8 cellular contexts compared by ENCODE assay signal in the genomic region with DNA sequence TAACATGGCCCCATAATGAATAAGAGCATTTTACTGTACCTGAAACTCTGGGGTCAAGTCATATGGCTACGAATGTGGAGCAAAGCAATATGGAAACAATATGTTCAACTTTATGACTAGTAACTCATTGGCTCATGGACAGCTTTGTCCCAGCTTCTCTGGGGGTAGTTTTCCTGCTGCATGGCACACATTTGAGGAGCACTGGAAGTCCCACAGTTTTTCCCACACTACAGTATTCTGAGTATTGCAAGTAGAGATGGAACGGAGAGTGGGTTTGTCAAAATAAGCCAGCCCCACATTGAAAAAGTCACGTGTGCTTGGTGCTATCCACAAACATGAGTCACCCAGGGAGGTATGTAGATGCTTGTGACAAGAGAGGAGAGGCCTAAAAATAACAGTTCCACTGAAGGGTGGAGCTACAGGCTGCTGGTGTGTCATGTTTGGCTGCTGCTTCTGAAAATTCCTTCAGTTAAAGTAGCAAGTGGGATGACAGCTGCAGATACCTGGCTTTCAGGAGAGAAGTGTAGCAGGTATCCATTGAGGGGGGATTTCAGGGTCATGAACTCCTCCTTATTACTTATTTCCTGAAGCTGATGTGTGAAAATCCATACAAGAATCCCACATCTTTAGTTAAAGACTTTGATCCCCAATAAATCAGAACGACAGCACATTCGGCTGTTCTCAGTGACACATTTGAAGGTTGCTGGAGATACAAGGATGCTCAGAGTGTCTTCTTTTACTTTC. TPM values are rescaled to one million over a fixed set of nuclear protein-coding genes. Genes with fewer than 3 reads are reported as not detected.
DNase-seq lines count a peak whose midpoint lies in the region; ATAC-seq, FAIRE-seq and TF ChIP-seq lines count a peak whose summit lies in the region.

No MANE protein-coding gene starts in this region.

- peak overlapping the region in 1 of 12 donors; percentile 1 for H3K4me3 ChIP-seq in heart left ventricle
- H3K4me3 ChIP-seq in small intestine (ENCODE audit: low read depth in 1 of 2, low read length in 2 of 2) = no peak overlapping the region
- H3K4me3 ChIP-seq in neuronal stem cell (ENCODE audit: low read length in 2 of 2) = no peak overlapping the region

- ATAC-seq in heart left ventricle = peak; percentile 92 to 94 (median 94)
- no peak for ATAC-seq in HG02870 (IDR thresholded peaks at IDR 0.05; ENCODE audit: unreplicated experiment)

- no peak overlapping the region for H2BK120ac ChIP-seq in neuronal stem cell (ENCODE audit: low read depth, low read length)

- H3K36me3 ChIP-seq in heart left ventricle (no peaks in the 10 kb centered on the region), small intestine (ENCODE audit: control insufficient read depth in 2 of 2, insufficient read depth in 2 of 2, low read length in 2 of 2) (no peaks in the 10 kb centered on the region), neuronal stem cell (replicated peaks in 1 of 2; ENCODE audit: control insufficient read depth in 2 of 2, insufficient read depth in 2 of 2, low read length in 2 of 2) (peaks cover 0 to 2% of the 10 kb centered on the region in 2 donors)

- H2BK15ac ChIP-seq in neuronal stem cell (ENCODE audit: low read length) = no peak overlapping the region

- H3K9me3 ChIP-seq in heart left ventricle (no peaks in the 10 kb centered on the region), small intestine (ENCODE audit: control insufficient read depth, low read depth) (no peaks in the 10 kb centered on the region), neuronal stem cell (replicated peaks in 1 of 2; ENCODE audit: control insufficient read depth in 2 of 2, insufficient read depth in 1 of 2, low read depth in 1 of 2, low read length in 2 of 2) (no peaks in the 10 kb centered on the region)

- no peaks in the 10 kb centered on the region for H3K79me1 ChIP-seq in neuronal stem cell (ENCODE audit: low read depth, low read length)

- no peak overlapping the region for H3K4ac ChIP-seq in neuronal stem cell (ENCODE audit: low read length)

- H4K8ac ChIP-seq in neuronal stem cell (ENCODE audit: low read depth, low read length) = no peak overlapping the region

- no peaks in the 10 kb centered on the region for H3K27me3 ChIP-seq in heart left ventricle
- H3K27me3 ChIP-seq in small intestine (ENCODE audit: control insufficient read depth in 2 of 2, insufficient read depth in 2 of 2, low read length in 2 of 2) = no peaks in the 10 kb centered on the region
- peaks cover 0 to 8% (median 0%) of the 10 kb centered on the region in 3 experiments for H3K27me3 ChIP-seq in neuronal stem cell (ENCODE audit: control insufficient read depth in 3 of 3, insufficient read depth in 3 of 3, low read depth in 1 of 3, low read length in 3 of 3)

- no peak overlapping the region for H3K18ac ChIP-seq in neuronal stem cell (ENCODE audit: low read length)

- TF ChIP-seq CTCF in heart left ventricle (IDR thresholded peaks at IDR 0.05) = no peak

- H3K4me1 ChIP-seq in heart left ventricle = peaks cover 0 to 50% (median 35%) of the 10 kb centered on the region in 12 donors
- peaks cover 0 to 29% of the 10 kb centered on the region in 2 donors for H3K4me1 ChIP-seq in small intestine (ENCODE audit: control insufficient read depth in 2 of 2, insufficient read depth in 1 of 2, low read depth in 1 of 2, low read length in 1 of 2)
- H3K4me1 ChIP-seq in neuronal stem cell (ENCODE audit: control insufficient read depth in 2 of 2, insufficient read depth in 1 of 2, low read depth in 1 of 2, low read length in 2 of 2) = peaks cover 0 to 8% of the 10 kb centered on the region in 2 donors

- no peak overlapping the region for H2AK5ac ChIP-seq in neuronal stem cell (ENCODE audit: low read depth, low read length)

- no peak overlapping the region for H3K23ac ChIP-seq in neuronal stem cell (ENCODE audit: low read depth, low read length, poor library complexity)

- no peak overlapping the region for H3K4me2 ChIP-seq in neuronal stem cell (ENCODE audit: insufficient read depth, low read length, poor library complexity, severe bottlenecking)

- no peak for FAIRE-seq in small intestine (lab: Jason Lieb, UNC)

- H3K27ac ChIP-seq in heart left ventricle (peak overlapping the region; percentile 65 to 96 (median 86)), small intestine (ENCODE audit: low read depth in 1 of 2, low read length in 1 of 2) (peak overlapping the region in 1 of 2 donors; percentile 27), neuronal stem cell (replicated peaks; ENCODE audit: low read length) (no peak overlapping the region)

- peak in 1 of 2 donors; percentile 6 for TF ChIP-seq POLR2A in heart left ventricle (IDR thresholded peaks at IDR 0.05)

- H2BK12ac ChIP-seq in neuronal stem cell (ENCODE audit: low read length) = no peak overlapping the region

- DNase-seq in HCEC 1CT = peak; percentile 96
- DNase-seq in SW480 (ENCODE audit: low spot score) = peak; percentile 94
- peak in 4 of 5 donors; percentile 51 to 71 (median 60) for DNase-seq in heart left ventricle
- peak; percentile 28 for DNase-seq in small intestine
- DNase-seq in neuronal stem cell (ENCODE audit: low spot score) = no peak
- DNase-seq in stimulated activated CD4-positive, alpha-beta T cell treated with anti-CD3 and anti-CD28 coated beads, Interleukin-1b, Interleukin-23, amount 100 ng/mL, for 48 hours = no peak
- DNase-seq in globus pallidus (ENCODE audit: low spot score) = no peak

- no peak overlapping the region for H4K91ac ChIP-seq in neuronal stem cell (ENCODE audit: low read depth, low read length, poor library complexity)

- no peak overlapping the region for H3K9ac ChIP-seq in neuronal stem cell (ENCODE audit: low read depth, low read length, poor library complexity)

- no peak overlapping the region for H2AFZ ChIP-seq in neuronal stem cell (ENCODE audit: low read length)

- 35 to 48% (median 43%) methylated on average over 5 of the region's 5 CpGs for WGBS in heart left ventricle, 4 donors
- WGBS in small intestine, 3 donors = 50 to 56% (median 50%) methylated on average over 5 of the region's 5 CpGs
- no CpG with 5 or more reads among the region's 5 CpGs for WGBS in neuronal stem cell (ENCODE audit: extremely low coverage in 2 of 2, insufficient read length in 2 of 2, insufficient replicate concordance in 1 of 2), 2 donors

- no peak overlapping the region for H2BK5ac ChIP-seq in neuronal stem cell (ENCODE audit: low read length)

- intact Hi-C loops in heart left ventricle (cut with DNase I) = loop anchor here in 7 of 10 donors (2.0 to 10.0 kb wide), 8 partner anchors 91 to 471 kb away; partner anchors contain the start of gene GATA6 (in 2 of the 7)

- H3K14ac ChIP-seq in neuronal stem cell (ENCODE audit: low read length) = no peak overlapping the region

RNA-seq across cellular contexts. Expression of gene CTAGE1, which starts 48.3 kb away (rescaled TPM):
- total RNA-seq in heart left ventricle = not detected
- polyA plus RNA-seq in heart left ventricle = under 1 TPM in 1 of 2 donors, not detected in 1; 0.03 TPM
- polyA plus RNA-seq in small intestine = not detected
- not detected for polyA plus RNA-seq in neuronal stem cell (2013, experiment 1 of 2)
- under 0.01 TPM for polyA plus RNA-seq in neuronal stem cell (2013, experiment 2 of 2)

Comparison
In these comparisons a context has a peak if more than half of its experiments do, and no peak if none do; other contexts are left out.
1. DNase-seq: peak in HCEC 1CT (single experiment), SW480 (single experiment), heart left ventricle (4 of 5) and small intestine (single experiment); none in neuronal stem cell (single experiment), stimulated activated CD4-positive, alpha-beta T cell treated with anti-CD3 and anti-CD28 coated beads, Interleukin-1b, Interleukin-23, amount 100 ng/mL, for 48 hours (single experiment) and globus pallidus (single experiment).